9 cellular contexts compared by ENCODE assay signal in genomic region chr9:35697486-35697885, GRCh38. TPM values are rescaled to one million over a fixed set of nuclear protein-coding genes. Genes with fewer than 3 reads are reported as not detected.
DNase-seq lines count a peak whose midpoint lies in the region; ATAC-seq and TF ChIP-seq lines count a peak whose summit lies in the region.
"Had no signal": no experiment of that assay in that cellular context is flagged by ENCODE, and none has a peak within 500 bp of the region (broad histone marks: within the 10 kb centered on the region; RNA-seq: fewer than 3 reads in every experiment).

No MANE protein-coding gene starts in this region.

- H3K4me3 Mint-ChIP-seq in chondrocyte (ENCODE audit: unreplicated experiment) = no peak overlapping the region
- H3K4me3 Mint-ChIP-seq: CD4-positive, alpha-beta T cell had no signal

- peaks cover 19% of the 10 kb centered on the region for H3K36me3 Mint-ChIP-seq in chondrocyte (ENCODE audit: low read depth)

- no peaks in the 10 kb centered on the region for H3K9me3 Mint-ChIP-seq in chondrocyte (ENCODE audit: low read depth)
- H3K9me3 Mint-ChIP-seq: CD4-positive, alpha-beta T cell had no signal

- no peak for TF ChIP-seq CTCF in chondrocyte (IDR thresholded peaks at IDR 0.05)

- DNase-seq in chondrocyte (ENCODE audit: low spot score) (no peak), sciatic nerve (ENCODE audit: low spot score) (no peak), KG1 (lab: John Stamatoyannopoulos, UW) (no peak)
- DNase-seq: activated T-cell treated with anti-CD3 and anti-CD28 coated beads for 4 hours; CD4-positive, alpha-beta T cell; left lung; NCI-H1694 treated with DMSO at 0.1 percent for 48 hours had no signal

- intact Hi-C loops in sciatic nerve (cut with DNase I) = no loop called here

- H3K27me3 Mint-ChIP-seq in chondrocyte (ENCODE audit: low read depth) = no peaks in the 10 kb centered on the region
- H3K27me3 Mint-ChIP-seq: CD4-positive, alpha-beta T cell had no signal

- ATAC-seq in sciatic nerve = peak; percentile 25
- ATAC-seq in GM18868 (IDR thresholded peaks at IDR 0.05; ENCODE audit: unreplicated experiment) = no peak

- peaks cover 31% of the 10 kb centered on the region for H3K4me1 Mint-ChIP-seq in chondrocyte (ENCODE audit: low read depth)

- H3K27ac Mint-ChIP-seq in chondrocyte (ENCODE audit: unreplicated experiment) = peak overlapping the region; percentile 86

RNA-seq across cellular contexts. Expression of gene TPM2, which starts 7.8 kb away (rescaled TPM):
- total RNA-seq in chondrocyte (498 to 2,023 TPM (median 2,016 TPM) in 3 replicates), sciatic nerve (165 TPM)

RNA-seq across cellular contexts. Expression of gene CA9, which starts 23.8 kb away (rescaled TPM):
- total RNA-seq in chondrocyte (2.9 to 3.6 TPM in 2 of 3 replicates, not detected in the other), sciatic nerve (not detected)
- total RNA-seq: CD4-positive, alpha-beta T cell; fibroblast of villous mesenchyme had no signal

RNA-seq across cellular contexts. Expression of gene ARHGEF39, which starts 32.5 kb away (rescaled TPM):
- 0.79 to 2.3 TPM (median 0.85 TPM) in 3 replicates for total RNA-seq in chondrocyte
- total RNA-seq in sciatic nerve = not detected

RNA-seq across cellular contexts. Expression of gene TLN1, which starts 34.5 kb away (rescaled TPM):
- 490 to 684 TPM (median 655 TPM) in 3 replicates for total RNA-seq in chondrocyte
- 411 TPM for total RNA-seq in sciatic nerve

RNA-seq across cellular contexts. Expression of gene CREB3, which starts 35.0 kb away (rescaled TPM):
- total RNA-seq in chondrocyte (55.5 to 63.4 TPM (median 56.7 TPM) in 3 replicates), sciatic nerve (28.8 TPM)
